ENCODE assay signal across 1 cellular context in the genomic region with DNA sequence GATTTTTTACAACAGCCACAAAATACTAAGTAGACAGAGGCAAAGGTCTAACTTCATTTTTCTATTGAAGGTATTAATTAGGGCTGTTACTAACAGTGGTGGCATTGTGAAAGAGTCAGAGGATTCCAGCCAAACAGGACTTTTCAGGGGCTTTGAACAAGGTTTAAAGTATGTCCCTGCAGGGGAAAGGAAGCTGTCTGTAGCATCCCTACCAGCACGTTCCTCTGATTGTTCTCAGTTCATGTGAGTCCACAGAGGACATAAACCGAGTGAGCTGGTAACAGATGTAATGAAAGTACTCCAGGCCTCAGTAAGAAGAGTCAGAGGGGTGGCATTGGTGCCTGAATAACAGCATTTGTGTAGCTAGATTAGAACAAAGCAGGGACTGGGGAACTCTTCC.
TF ChIP-seq lines count a peak whose summit lies in the region.

No MANE protein-coding gene starts in this region.

TF ChIP-seq in IMR-90, 13 proteins besides CTCF, POLR2A, EP300 and RAD21:
- TF ChIP-seq MXI1 (IDR thresholded peaks at IDR 0.05; ENCODE audit: borderline replicate concordance, low read depth, low read length), result no peak
- TF ChIP-seq, protein P1, sequence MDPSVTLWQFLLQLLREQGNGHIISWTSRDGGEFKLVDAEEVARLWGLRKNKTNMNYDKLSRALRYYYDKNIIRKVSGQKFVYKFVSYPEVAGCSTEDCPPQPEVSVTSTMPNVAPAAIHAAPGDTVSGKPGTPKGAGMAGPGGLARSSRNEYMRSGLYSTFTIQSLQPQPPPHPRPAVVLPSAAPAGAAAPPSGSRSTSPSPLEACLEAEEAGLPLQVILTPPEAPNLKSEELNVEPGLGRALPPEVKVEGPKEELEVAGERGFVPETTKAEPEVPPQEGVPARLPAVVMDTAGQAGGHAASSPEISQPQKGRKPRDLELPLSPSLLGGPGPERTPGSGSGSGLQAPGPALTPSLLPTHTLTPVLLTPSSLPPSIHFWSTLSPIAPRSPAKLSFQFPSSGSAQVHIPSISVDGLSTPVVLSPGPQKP (IDR thresholded peaks at IDR 0.05; ENCODE audit: borderline replicate concordance, low read depth, low read length), result no peak
- no peak for TF ChIP-seq FOS (IDR thresholded peaks at IDR 0.05; ENCODE audit: low read depth, low read length)
- TF ChIP-seq BHLHE40 (IDR thresholded peaks at IDR 0.05; ENCODE audit: low read depth, low read length), result no peak
- no peak for TF ChIP-seq RCOR1 (IDR thresholded peaks at IDR 0.05; ENCODE audit: insufficient replicate concordance, low read length)
- no peak for TF ChIP-seq CHD1 (IDR thresholded peaks at IDR 0.05; ENCODE audit: low read depth, low read length)
- no peak for TF ChIP-seq MAFK (IDR thresholded peaks at IDR 0.05; ENCODE audit: low read depth, low read length)
- TF ChIP-seq SMC3 (IDR thresholded peaks at IDR 0.05; ENCODE audit: low read depth, low read length), result no peak
- TF ChIP-seq, protein P2, sequence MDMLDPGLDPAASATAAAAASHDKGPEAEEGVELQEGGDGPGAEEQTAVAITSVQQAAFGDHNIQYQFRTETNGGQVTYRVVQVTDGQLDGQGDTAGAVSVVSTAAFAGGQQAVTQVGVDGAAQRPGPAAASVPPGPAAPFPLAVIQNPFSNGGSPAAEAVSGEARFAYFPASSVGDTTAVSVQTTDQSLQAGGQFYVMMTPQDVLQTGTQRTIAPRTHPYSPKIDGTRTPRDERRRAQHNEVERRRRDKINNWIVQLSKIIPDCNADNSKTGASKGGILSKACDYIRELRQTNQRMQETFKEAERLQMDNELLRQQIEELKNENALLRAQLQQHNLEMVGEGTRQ (IDR thresholded peaks at IDR 0.05; ENCODE audit: low read depth, low read length), result no peak
- no peak for TF ChIP-seq RFX5 (IDR thresholded peaks at IDR 0.05; ENCODE audit: low read depth, low read length)
- TF ChIP-seq CEBPB (IDR thresholded peaks at IDR 0.05; ENCODE audit: low read depth, low read length), result no peak
- no peak for TF ChIP-seq NFE2L2 (IDR thresholded peaks at IDR 0.05; ENCODE audit: low read depth, low read length)
- no peak for TF ChIP-seq MAZ (IDR thresholded peaks at IDR 0.05; ENCODE audit: borderline replicate concordance, low read depth, low read length)
